ENCODE assay signal across 10 cellular contexts in genomic region chr19:18041054-18041453, GRCh38. TPM values are rescaled to one million over a fixed set of nuclear protein-coding genes. Genes with fewer than 3 reads are reported as not detected.
"Had no signal": no experiment of that assay in that cellular context is flagged by ENCODE, and none has a peak within 500 bp of the region (broad histone marks: within the 10 kb centered on the region; RNA-seq: fewer than 3 reads in every experiment).

No MANE protein-coding gene starts in this region.

- H2AFZ ChIP-seq: GM23338 had no signal

- DNase-seq: H9, HCEC 1CT, HFFc6, IMR-90, Kasumi-1, KG1 had no signal

- H3K27ac Mint-ChIP-seq: GM23338, H9, HFFc6 had no signal

- H3K4me3 ChIP-seq: GM23338, K562 had no signal

- ATAC-seq: GM23338, K562 had no signal

- H3K4me3 Mint-ChIP-seq: GM23338, H9, HFFc6 had no signal

- H3K9me3 Mint-ChIP-seq: GM23338 had no signal

- H3K4me2 ChIP-seq: GM23338 had no signal

RNA-seq across cellular contexts. Expression of gene IL12RB1, which starts 45.7 kb away (rescaled TPM):
- total RNA-seq: GM23338, H1, H9, HT-29, IMR-90 had no signal
